34 cellular contexts compared by ENCODE assay signal in the genomic region with DNA sequence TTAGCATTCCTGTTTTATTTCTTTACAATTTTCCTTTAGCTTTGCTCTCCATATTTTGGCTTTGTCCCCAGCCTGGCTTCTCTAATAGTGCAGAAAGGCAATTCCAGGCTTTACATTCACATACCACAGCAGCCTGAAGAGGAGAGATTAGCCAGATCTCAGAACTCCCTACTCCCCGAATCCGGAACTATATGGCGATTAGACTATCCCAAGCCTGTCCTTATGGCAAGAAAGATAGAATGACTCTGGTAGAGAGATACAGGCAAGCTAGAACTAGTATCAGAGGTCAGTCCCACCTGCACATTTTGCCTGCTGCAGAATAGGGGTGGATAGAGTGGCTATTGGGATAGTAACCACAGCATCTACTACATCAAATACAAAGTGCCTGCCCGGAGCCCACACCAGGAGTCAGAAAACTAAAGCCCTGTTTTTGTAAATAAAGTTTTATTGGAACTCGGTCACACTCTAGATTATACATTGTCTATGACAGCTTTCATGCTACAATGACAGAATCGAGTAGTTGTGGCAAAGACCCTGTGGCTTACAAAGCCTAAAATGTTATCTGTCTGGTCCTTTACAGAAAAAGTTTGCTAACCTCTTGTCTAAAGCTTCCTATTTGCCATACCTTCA. TPM values are rescaled to one million over a fixed set of nuclear protein-coding genes. Genes with fewer than 3 reads are reported as not detected.
"Had no signal": no experiment of that assay in that cellular context is flagged by ENCODE, and none has a peak within 500 bp of the region (broad histone marks: within the 10 kb centered on the region; RNA-seq: fewer than 3 reads in every experiment).

No MANE protein-coding gene starts in this region.

- H3K36me3 ChIP-seq: prostate gland had no signal

- H3K27me3 ChIP-seq: pancreas, sigmoid colon, spleen, stomach, testis, thyroid gland, transverse colon, upper lobe of left lung, vagina had no signal

- H3K27ac Mint-ChIP-seq: nephron had no signal

- H3K4me3 Mint-ChIP-seq: naive thymus-derived CD4-positive, alpha-beta T cell; nephron; neural crest cell; stimulated activated naive B cell treated with anti-CD40 and anti-IgM and Interleukin-4, amounts not matched to agents 10 μg/mL and 1 μg/mL and 100 μg/mL, for 72 hours had no signal

- H3K9me3 Mint-ChIP-seq: naive thymus-derived CD4-positive, alpha-beta T cell; nephron; neural crest cell; stimulated activated naive B cell treated with anti-CD40 and anti-IgM and Interleukin-4, amounts not matched to agents 10 μg/mL and 1 μg/mL and 100 μg/mL, for 72 hours had no signal

- H3K4me1 ChIP-seq: pancreas, prostate gland, sigmoid colon, spleen, stomach, testis, thyroid gland, transverse colon, upper lobe of left lung, vagina had no signal

- H3K4me3 ChIP-seq: left ventricle myocardium inferior, lung, mucosa of descending colon, pancreas, prostate gland, sigmoid colon, spleen, stomach, testis, thyroid gland, transverse colon, upper lobe of left lung, vagina had no signal

- H3K4me1 Mint-ChIP-seq: naive thymus-derived CD4-positive, alpha-beta T cell; nephron; neural crest cell had no signal

- ATAC-seq: mucosa of descending colon; naive thymus-derived CD4-positive, alpha-beta T cell; pancreas; right cardiac atrium; stimulated activated naive B cell treated with anti-CD40 and anti-IgM and Interleukin-4, amounts not matched to agents 10 μg/mL and 1 μg/mL and 100 μg/mL, for 72 hours; stimulated activated naive CD8-positive, alpha-beta T cell treated with anti-CD3 and anti-CD28 coated beads, Interleukin-15, Interleukin-2, amounts not matched to agents 100 U/mL and 50 U/mL, for 24 hours had no signal

- FAIRE-seq: pancreas, small intestine had no signal

- H3K27me3 Mint-ChIP-seq: naive thymus-derived CD4-positive, alpha-beta T cell; stimulated activated naive B cell treated with anti-CD40 and anti-IgM and Interleukin-4, amounts not matched to agents 10 μg/mL and 1 μg/mL and 100 μg/mL, for 72 hours had no signal

- DNase-seq: islet precursor cell; left ventricle myocardium inferior; midbrain; mucosa of descending colon; naive thymus-derived CD4-positive, alpha-beta T cell; nucleus accumbens; pancreas; posterior cingulate gyrus; retina; right cardiac atrium; sigmoid colon; spleen; stimulated activated CD4-positive, alpha-beta T cell treated with anti-CD3 and anti-CD28 coated beads, Interleukin-2, amount 100 ng/mL, for 48 hours; stimulated activated CD4-positive, alpha-beta T cell treated with anti-CD3 and anti-CD28 coated beads, Interleukin-4, amount 100 ng/mL, for 4 hours; stimulated activated CD8-positive, alpha-beta memory T cell treated with anti-CD3 and anti-CD28 coated beads, Interleukin-4, amount 100 ng/mL, for 48 hours; stimulated activated naive B cell treated with anti-CD40 and anti-IgM and Interleukin-4, amounts not matched to agents 10 μg/mL and 1 μg/mL and 100 μg/mL, for 72 hours; stimulated activated naive CD8-positive, alpha-beta T cell treated with anti-CD3 and anti-CD28 coated beads, Interleukin-15, Interleukin-2, amounts not matched to agents 100 U/mL and 50 U/mL, for 24 hours; stomach; testis; thyroid gland; transverse colon; upper lobe of left lung had no signal

- H3K27ac ChIP-seq: left ventricle myocardium inferior, pancreas, prostate gland, sigmoid colon, spleen, stomach, testis, thyroid gland, transverse colon, upper lobe of left lung, vagina had no signal

- H3K9me3 ChIP-seq: left ventricle myocardium inferior, mucosa of descending colon, pancreas, prostate gland, sigmoid colon, spleen, stomach, testis, thyroid gland, transverse colon, upper lobe of left lung, vagina had no signal

RNA-seq across cellular contexts. Expression of gene ADIG, which starts 17.1 kb away (rescaled TPM):
- total RNA-seq: kidney epithelial cell, left ventricle myocardium inferior, lower leg skin, lung, mesenteric fat pad, mucosa of descending colon, myocyte, neural crest cell, osteoblast, pancreas, prostate gland, right cardiac atrium, sigmoid colon, spleen, stomach, transverse colon, urinary bladder, vagina had no signal
- polyA plus RNA-seq: lung; naive thymus-derived CD4-positive, alpha-beta T cell; pancreas; right cardiac atrium; sigmoid colon; small intestine; spleen; stomach; urinary bladder had no signal

RNA-seq across cellular contexts. Expression of gene ARHGAP40, which starts 37.7 kb away (rescaled TPM):
- total RNA-seq: left ventricle myocardium inferior; mesenteric fat pad; mucosa of descending colon; myocyte; naive thymus-derived CD4-positive, alpha-beta T cell; neural crest cell; osteoblast; right cardiac atrium; sigmoid colon; spleen; transverse colon had no signal
- polyA plus RNA-seq: naive thymus-derived CD4-positive, alpha-beta T cell; right cardiac atrium; sigmoid colon had no signal
